In the genomic region with DNA sequence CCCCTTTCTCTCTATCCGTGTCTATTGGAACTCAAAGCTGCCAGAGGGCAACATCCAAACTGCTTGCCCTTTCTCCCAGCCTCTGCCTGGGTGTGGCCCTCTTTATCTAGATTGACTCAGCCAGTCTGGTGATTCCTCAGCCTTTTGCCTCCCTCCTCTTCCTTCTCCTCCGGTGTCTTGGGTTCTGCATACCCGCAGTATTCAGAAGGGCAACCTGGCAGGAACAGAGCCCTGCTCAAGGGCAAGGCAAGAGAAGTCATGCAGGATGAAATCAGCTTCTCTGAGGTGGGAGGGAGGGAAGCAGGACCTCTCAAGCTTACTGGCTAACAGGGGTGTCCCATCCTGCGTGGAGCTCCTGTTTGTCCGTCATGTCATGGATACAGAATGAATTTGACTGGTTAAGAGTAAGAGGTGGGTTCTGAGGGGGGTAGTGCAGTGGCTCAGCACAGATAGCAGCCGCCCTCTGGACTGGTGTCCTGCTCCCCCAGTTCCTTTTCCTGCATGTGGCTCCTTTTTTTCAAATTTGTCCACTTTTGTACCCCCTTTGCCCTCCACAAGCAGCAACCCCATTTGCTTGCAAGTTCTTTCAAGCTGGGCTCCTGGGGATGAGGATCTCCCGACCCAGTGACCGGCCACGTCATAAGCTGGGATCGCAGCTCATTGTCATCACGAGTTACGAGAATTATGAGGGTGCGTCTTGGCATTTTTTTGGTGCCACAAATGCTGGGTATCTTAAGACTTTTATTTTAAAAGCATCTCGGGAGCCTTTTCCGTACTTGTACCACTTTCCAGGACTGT, we compare ENCODE assay signal across 20 cellular contexts.
DNase-seq lines count a peak whose midpoint lies in the region; ATAC-seq, FAIRE-seq and TF ChIP-seq lines count a peak whose summit lies in the region.
"Had no signal": no experiment of that assay in that cellular context is flagged by ENCODE, and none has a peak within 500 bp of the region (broad histone marks: within the 10 kb centered on the region; RNA-seq: fewer than 3 reads in every experiment).

No MANE protein-coding gene starts in this region.

- peak; percentile 24 for ATAC-seq in Right ventricle myocardium inferior
- no peak for ATAC-seq in right cardiac atrium
- no peak for ATAC-seq in GM18909 (IDR thresholded peaks at IDR 0.05; ENCODE audit: poor library complexity, unreplicated experiment)
- ATAC-seq in HG02973 (IDR thresholded peaks at IDR 0.05; ENCODE audit: unreplicated experiment), result no peak
- ATAC-seq: activated CD4-positive, CD25-positive, alpha-beta regulatory T cell treated with anti-CD3 and anti-CD28 coated beads, Interleukin-2, amount 50 U/mL, for 24 hours; K562; lower lobe of right lung; naive thymus-derived CD4-positive, alpha-beta T cell had no signal

- H3K4me3 ChIP-seq in bronchial epithelial cell (ENCODE audit: low read depth, low read length), result no peak overlapping the region
- no peak overlapping the region for H3K4me3 ChIP-seq in right cardiac atrium (ENCODE audit: low read length)
- H3K4me3 ChIP-seq: BLaER1 treated with 17β-estradiol and CSF1 and Interleukin-3, amounts not matched to agents 10 nM and 100 nM; K562; lower lobe of right lung; spleen had no signal

- intact Hi-C loops in Right ventricle myocardium inferior (cut with DNase I), result no loop called here
- intact Hi-C loops in cardiac septum (cut with DNase I), result no loop called here
- intact Hi-C loops in right cardiac atrium (cut with DNase I), result no loop called here

- H3K9me3 ChIP-seq in right cardiac atrium (ENCODE audit: control insufficient read depth, low read length), result no peaks in the 10 kb centered on the region
- H3K9me3 ChIP-seq: BLaER1 treated with 17β-estradiol and CSF1 and Interleukin-3, amounts not matched to agents 10 nM and 100 nM; lower lobe of right lung; spleen had no signal

- H3K27ac ChIP-seq in right cardiac atrium (ENCODE audit: low read length), result peak overlapping the region; percentile 49
- H3K27ac ChIP-seq: BLaER1 treated with 17β-estradiol and CSF1 and Interleukin-3, amounts not matched to agents 10 nM and 100 nM; lower lobe of right lung; spleen had no signal

- H3K36me3 ChIP-seq in bronchial epithelial cell (ENCODE audit: control insufficient read depth, insufficient read depth, low read length), result no peaks in the 10 kb centered on the region
- H3K36me3 ChIP-seq: BLaER1 treated with 17β-estradiol and CSF1 and Interleukin-3, amounts not matched to agents 10 nM and 100 nM; lower lobe of right lung; spleen had no signal

- no peak for DNase-seq in Right ventricle myocardium inferior (ENCODE audit: missing footprints)
- no peak for DNase-seq in cardiac septum (ENCODE audit: low spot score)
- peak; percentile 70 for DNase-seq in bronchial epithelial cell (ENCODE audit: low read depth)
- DNase-seq in right cardiac atrium, result no peak
- DNase-seq in AG08395 (ENCODE audit: low spot score), result no peak
- no peak for DNase-seq in activated naive CD4-positive, alpha-beta T cell treated with Interleukin-2 at 50 U/mL for 16 hours
- DNase-seq: 8988T; GDM1; glutamatergic neuron; GOT3; lower lobe of right lung; naive thymus-derived CD4-positive, alpha-beta T cell; NCI-H2029; posterior cingulate gyrus; spleen had no signal

- FAIRE-seq in bronchial epithelial cell (lab: Jason Lieb, UNC), result peak; percentile 85
- FAIRE-seq: K562 had no signal

- TF ChIP-seq CTCF in bronchial epithelial cell (IDR thresholded peaks at IDR 0.05; ENCODE audit: insufficient read depth, low read length, severe bottlenecking), result no peak

- WGBS in right cardiac atrium, result 78% methylated on average over 15 of the region's 15 CpGs

- no peaks in the 10 kb centered on the region for H3K27me3 ChIP-seq in bronchial epithelial cell (ENCODE audit: control insufficient read depth, insufficient read depth, low read length)
- H3K27me3 ChIP-seq in right cardiac atrium (ENCODE audit: control insufficient read depth, insufficient read depth), result no peaks in the 10 kb centered on the region
- H3K27me3 ChIP-seq: BLaER1 treated with 17β-estradiol and CSF1 and Interleukin-3, amounts not matched to agents 10 nM and 100 nM had no signal

- peaks cover 20% of the 10 kb centered on the region for H3K4me1 ChIP-seq in right cardiac atrium (ENCODE audit: control insufficient read depth, insufficient read depth, low read length)
- H3K4me1 ChIP-seq: lower lobe of right lung, spleen had no signal
